Comparison of ENCODE assay signal across 23 cellular contexts in the genomic region with DNA sequence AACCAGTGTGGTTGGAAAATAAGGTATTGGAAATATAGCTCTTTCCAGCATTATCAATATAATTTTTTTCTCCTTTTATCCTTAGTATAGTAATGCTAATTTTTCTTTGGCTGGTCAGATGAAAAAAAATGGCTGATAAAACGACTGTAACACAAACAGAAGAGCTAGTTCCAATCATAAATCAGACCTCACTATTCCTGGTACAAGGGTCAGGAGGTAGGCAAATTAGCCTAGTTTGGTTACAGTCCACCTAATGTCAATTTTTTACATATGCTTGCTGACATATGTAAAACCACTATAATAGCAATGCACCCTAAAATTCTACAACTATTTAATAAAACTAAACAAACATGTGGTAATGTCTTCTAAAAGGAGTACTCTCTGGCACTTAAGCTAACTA.
"Had no signal": no experiment of that assay in that cellular context is flagged by ENCODE, and none has a peak within 500 bp of the region (broad histone marks: within the 10 kb centered on the region; RNA-seq: fewer than 3 reads in every experiment).

No MANE protein-coding gene starts in this region.

- DNase-seq: effector memory CD8-positive, alpha-beta T cell; gastrocnemius medialis; immature natural killer cell; kidney; left cardiac atrium; left ventricle myocardium superior; mesendoderm; naive thymus-derived CD4-positive, alpha-beta T cell; posterior cingulate gyrus; sigmoid colon; stimulated activated CD4-positive, alpha-beta T cell treated with anti-CD3 and anti-CD28 coated beads, Interleukin-12 subunit alpha, Interleukin-12 subunit beta, amount 100 ng/mL, for 4 hours; stimulated activated naive CD4-positive, alpha-beta T cell; stomach; substantia nigra; transverse colon had no signal

- H3K9me3 Mint-ChIP-seq: dendritic cell treated with granulocyte-macrophage colony-stimulating factor and Interleukin-4, amounts not matched to agents 40 ng/mL and 50 ng/mL, for 4 days; effector memory CD8-positive, alpha-beta T cell; immature natural killer cell; naive thymus-derived CD4-positive, alpha-beta T cell; neural crest cell had no signal

- H3K4me1 ChIP-seq: esophagus muscularis mucosa, gastrocnemius medialis, right atrium auricular region, sigmoid colon, stomach had no signal

- H3K9me3 ChIP-seq: esophagus muscularis mucosa, gastrocnemius medialis, right atrium auricular region, sigmoid colon, stomach, thoracic aorta, transverse colon had no signal

- H3K27ac ChIP-seq: epithelial cell of prostate, esophagus muscularis mucosa, gastrocnemius medialis, right atrium auricular region, sigmoid colon, stomach, thoracic aorta, transverse colon had no signal

- H3K27me3 ChIP-seq: esophagus muscularis mucosa, gastrocnemius medialis, right atrium auricular region, sigmoid colon, stomach, transverse colon had no signal

- H3K4me3 ChIP-seq: esophagus muscularis mucosa, gastrocnemius medialis, lung, right atrium auricular region, sigmoid colon, skin epidermis, stomach, thoracic aorta, transverse colon had no signal

- H3K4me3 Mint-ChIP-seq: dendritic cell treated with granulocyte-macrophage colony-stimulating factor and Interleukin-4, amounts not matched to agents 40 ng/mL and 50 ng/mL, for 4 days; effector memory CD8-positive, alpha-beta T cell; immature natural killer cell; naive thymus-derived CD4-positive, alpha-beta T cell; neural crest cell had no signal

- H3K27me3 Mint-ChIP-seq: dendritic cell treated with granulocyte-macrophage colony-stimulating factor and Interleukin-4, amounts not matched to agents 40 ng/mL and 50 ng/mL, for 4 days; effector memory CD8-positive, alpha-beta T cell; naive thymus-derived CD4-positive, alpha-beta T cell had no signal

- H3K4me1 Mint-ChIP-seq: neural crest cell had no signal

- ATAC-seq: effector memory CD8-positive, alpha-beta T cell; gastrocnemius medialis; left cardiac atrium; left ventricle myocardium superior; naive thymus-derived CD4-positive, alpha-beta T cell had no signal

- H3K27ac Mint-ChIP-seq: dendritic cell treated with granulocyte-macrophage colony-stimulating factor and Interleukin-4, amounts not matched to agents 40 ng/mL and 50 ng/mL, for 4 days; immature natural killer cell had no signal
